Comparison of ENCODE assay signal across 11 cellular contexts in genomic region chr4:10619220-10619619, GRCh38.
DNase-seq lines count a peak whose midpoint lies in the region; ATAC-seq, FAIRE-seq and TF ChIP-seq lines count a peak whose summit lies in the region.
"Had no signal": no experiment of that assay in that cellular context is flagged by ENCODE, and none has a peak within 500 bp of the region (broad histone marks: within the 10 kb centered on the region; RNA-seq: fewer than 3 reads in every experiment).

No MANE protein-coding gene starts in this region.

- H3K4me2 ChIP-seq in OCI-LY3 (ENCODE audit: low read length) = no peak overlapping the region

- no peak overlapping the region for H3K27ac ChIP-seq in OCI-LY3 (ENCODE audit: low read length)
- no peak overlapping the region for H3K27ac ChIP-seq in Peyer's patch

- H3K4me1 ChIP-seq in OCI-LY3 (ENCODE audit: low read length) (no peaks in the 10 kb centered on the region), Peyer's patch (no peaks in the 10 kb centered on the region)

- H3K36me3 ChIP-seq in OCI-LY3 (replicated peaks; ENCODE audit: low read depth, low read length) (no peaks in the 10 kb centered on the region), Peyer's patch (no peaks in the 10 kb centered on the region)

- DNase-seq in COLO668 (lab: John Stamatoyannopoulos, UW; ENCODE audit: unreplicated experiment) = peak; percentile 65
- DNase-seq in NCI-H1436 treated with DMSO at 0.1 percent for 48 hours (lab: John Stamatoyannopoulos, UW) = peak; percentile 34
- peak; percentile 14 for DNase-seq in fibroblast of pulmonary artery (ENCODE audit: low read depth)
- no peak for DNase-seq in activated T-cell treated with anti-CD3 and anti-CD28 coated beads, Interleukin-2, amount 50 U/mL, for 1 hour
- no peak for DNase-seq in Peyer's patch
- no peak for DNase-seq in D721Med (ENCODE audit: insufficient read length, low spot score)
- DNase-seq: activated CD4-positive, CD25-positive, alpha-beta regulatory T cell treated with anti-CD3 and anti-CD28 coated beads, Interleukin-2, amount 50 U/mL, for 72 hours; activated naive CD8-positive, alpha-beta T cell treated with anti-CD3 and anti-CD28 coated beads, Interleukin-2, amount 10 ng/mL, durations not matched to agents 7 days and 5 days; stimulated activated CD4-positive, alpha-beta T cell treated with anti-CD3 and anti-CD28 coated beads, Interleukin-4, amount 100 ng/mL, for 4 hours had no signal

- no peaks in the 10 kb centered on the region for H4K20me1 ChIP-seq in OCI-LY3 (ENCODE audit: insufficient read depth, low read length)

- no peak overlapping the region for H2AFZ ChIP-seq in OCI-LY3 (ENCODE audit: low read depth, low read length)

- no peak for FAIRE-seq in D721Med (lab: Jason Lieb, UNC)

- H3K27me3 ChIP-seq in OCI-LY3 (ENCODE audit: low read depth, low read length) (peaks cover 6% of the 10 kb centered on the region; the same call in 1 of the 2 replicates), Peyer's patch (no peaks in the 10 kb centered on the region)

- ATAC-seq in GM18861 (IDR thresholded peaks at IDR 0.05; ENCODE audit: unreplicated experiment) = no peak

- peak; percentile 21; the same call in 1 of the 2 replicates for TF ChIP-seq CTCF in OCI-LY3 (IDR thresholded peaks at IDR 0.05; ENCODE audit: low read depth, low read length)
- no peak for TF ChIP-seq CTCF in fibroblast of pulmonary artery (IDR thresholded peaks at IDR 0.05; ENCODE audit: low read length, missing control alignments)
- TF ChIP-seq CTCF in Peyer's patch (IDR thresholded peaks at IDR 0.05) = peak in 2 of 6 experiments; percentile 11 to 12
- TF ChIP-seq CTCF in D721Med (IDR thresholded peaks at IDR 0.05; ENCODE audit: insufficient read depth, missing control alignments) = no peak

- H3K4me3 ChIP-seq in OCI-LY3 (ENCODE audit: low read length) (no peak overlapping the region), fibroblast of pulmonary artery (replicated peaks; ENCODE audit: low read depth, low read length) (no peak overlapping the region), Peyer's patch (no peak overlapping the region)

- H3K79me2 ChIP-seq in OCI-LY3 (ENCODE audit: low read length) = no peaks in the 10 kb centered on the region

- H3K9ac ChIP-seq in OCI-LY3 (ENCODE audit: low read length) = no peak overlapping the region

- TF ChIP-seq POLR2A in Peyer's patch (IDR thresholded peaks at IDR 0.05) = no peak

- H3K9me3 ChIP-seq in OCI-LY3 (ENCODE audit: insufficient read depth, low read length) (no peaks in the 10 kb centered on the region), Peyer's patch (no peaks in the 10 kb centered on the region)

Comparison
In these comparisons a context has a peak if more than half of its experiments do, and no peak if none do; other contexts are left out.
1. DNase-seq: peak in COLO668 (single experiment), NCI-H1436 treated with DMSO at 0.1 percent for 48 hours (single experiment) and fibroblast of pulmonary artery (single experiment); none in activated T-cell treated with anti-CD3 and anti-CD28 coated beads, Interleukin-2, amount 50 U/mL, for 1 hour (single experiment), Peyer's patch (0 of 3) and D721Med (single experiment).